Comparison of ENCODE assay signal across 13 cellular contexts in the genomic region with DNA sequence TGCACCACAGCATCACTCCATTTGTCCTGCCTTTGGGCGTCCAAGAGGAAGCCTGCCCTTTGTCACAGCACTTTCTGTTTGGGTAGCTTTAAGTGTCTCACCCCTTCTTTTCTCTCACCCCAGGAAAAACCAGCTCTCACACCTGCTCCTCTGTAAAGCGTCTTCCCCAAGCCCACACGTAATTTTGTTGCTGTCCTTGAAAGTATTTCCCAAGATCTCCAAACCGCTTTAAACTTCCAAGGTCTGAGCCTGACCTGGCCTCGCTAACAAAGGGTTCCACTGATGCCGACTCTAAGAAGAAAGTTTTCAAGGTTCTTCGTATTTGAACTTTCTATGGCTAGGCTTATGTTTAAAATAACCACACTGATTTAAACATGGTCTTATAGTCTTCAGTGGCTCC. TPM values are rescaled to one million over a fixed set of nuclear protein-coding genes. Genes with fewer than 3 reads are reported as not detected.
DNase-seq lines count a peak whose midpoint lies in the region; ATAC-seq, FAIRE-seq and TF ChIP-seq lines count a peak whose summit lies in the region.
"Had no signal": no experiment of that assay in that cellular context is flagged by ENCODE, and none has a peak within 500 bp of the region (broad histone marks: within the 10 kb centered on the region; RNA-seq: fewer than 3 reads in every experiment).

No MANE protein-coding gene starts in this region.

- no peak for TF ChIP-seq CTCF in C4-2B (conservative IDR thresholded peaks at IDR 0.05)
- no peak for TF ChIP-seq CTCF in Peyer's patch (IDR thresholded peaks at IDR 0.05)
- TF ChIP-seq CTCF in endodermal cell (conservative IDR thresholded peaks at IDR 0.05) = no peak
- no peak for TF ChIP-seq CTCF in pancreas (IDR thresholded peaks at IDR 0.05)

- H3K27me3 ChIP-seq in Peyer's patch = no peaks in the 10 kb centered on the region
- no peaks in the 10 kb centered on the region for H3K27me3 ChIP-seq in endodermal cell (ENCODE audit: control insufficient read depth, insufficient read depth, low read length, poor library complexity, severe bottlenecking)
- H3K27me3 ChIP-seq in pancreas = no peaks in the 10 kb centered on the region
- H3K27me3 ChIP-seq: cardiac muscle cell had no signal

- H3K9me3 Mint-ChIP-seq in endodermal cell = no peaks in the 10 kb centered on the region
- H3K9me3 Mint-ChIP-seq: naive thymus-derived CD4-positive, alpha-beta T cell had no signal

- ATAC-seq in pancreas (peak in 1 of 4 donors; percentile 0), GM19324 (IDR thresholded peaks at IDR 0.05; ENCODE audit: low FRiP score, unreplicated experiment) (no peak)
- ATAC-seq: esophagus mucosa had no signal

- no peak for TF ChIP-seq POLR2A in Peyer's patch (IDR thresholded peaks at IDR 0.05)

- H3K9me3 ChIP-seq in Peyer's patch (no peaks in the 10 kb centered on the region), endodermal cell (ENCODE audit: control insufficient read depth, low read length) (no peaks in the 10 kb centered on the region), pancreas (no peaks in the 10 kb centered on the region)

- peak overlapping the region; percentile 19 for H3K27ac Mint-ChIP-seq in endodermal cell

- DNase-seq in Peyer's patch = no peak
- no peak for DNase-seq in endodermal cell
- DNase-seq in pancreas = no peak
- no peak for DNase-seq in stimulated activated CD4-positive, alpha-beta T cell treated with anti-CD3 and anti-CD28 coated beads, Interleukin-4, amount 100 ng/mL, for 1 hour
- no peak for DNase-seq in Ammon's horn (ENCODE audit: low spot score)
- DNase-seq in NCI-H82 (lab: John Stamatoyannopoulos, UW) = no peak
- DNase-seq: KG1; naive thymus-derived CD4-positive, alpha-beta T cell had no signal

- WGBS in endodermal cell (ENCODE audit: insufficient coverage in 1 of 2, insufficient read length in 1 of 2), 2 experiments = 93 to 98% methylated on average over 7 of the region's 7 CpGs
- WGBS in pancreas, 2 donors = 44 to 50% methylated on average over 7 of the region's 7 CpGs

- H3K36me3 ChIP-seq in Peyer's patch (no peaks in the 10 kb centered on the region), endodermal cell (ENCODE audit: control insufficient read depth, insufficient read depth, low read length) (no peaks in the 10 kb centered on the region), pancreas (no peaks in the 10 kb centered on the region)
- H3K36me3 ChIP-seq: cardiac muscle cell had no signal

- no peaks in the 10 kb centered on the region for H3K36me3 Mint-ChIP-seq in endodermal cell (ENCODE audit: low read depth)

- no peak for FAIRE-seq in pancreas (lab: Jason Lieb, UNC)
- FAIRE-seq: G401.6 had no signal

- intact Hi-C loops in pancreas (cut with DNase I) = no loop called here

- H3K4me1 ChIP-seq in Peyer's patch (peaks cover 0 to 51% (median 10%) of the 10 kb centered on the region in 4 donors), endodermal cell (ENCODE audit: control insufficient read depth, insufficient read depth, low read length) (no peaks in the 10 kb centered on the region), pancreas (peaks cover 53 to 70% (median 56%) of the 10 kb centered on the region in 3 donors)

- H3K4me3 ChIP-seq in Peyer's patch (no peak overlapping the region), endodermal cell (ENCODE audit: low read length) (no peak overlapping the region), pancreas (peak overlapping the region in 1 of 4 donors; percentile 11)
- H3K4me3 ChIP-seq: cardiac muscle cell had no signal

- H3K4me3 Mint-ChIP-seq in endodermal cell = no peak overlapping the region

- H3K9ac ChIP-seq in endodermal cell (ENCODE audit: extremely low read depth, low read length, poor library complexity, severe bottlenecking) = no peak overlapping the region

- H3K27ac ChIP-seq in C4-2B = peak overlapping the region; percentile 96
- peak overlapping the region; percentile 18 to 90 (median 43) for H3K27ac ChIP-seq in Peyer's patch
- no peak overlapping the region for H3K27ac ChIP-seq in endodermal cell (ENCODE audit: low read depth, low read length)
- H3K27ac ChIP-seq in pancreas = peak overlapping the region in 3 of 4 donors; percentile 8 to 97 (median 95)
- H3K27ac ChIP-seq: cardiac muscle cell had no signal

- no peaks in the 10 kb centered on the region for H3K27me3 Mint-ChIP-seq in endodermal cell (ENCODE audit: insufficient read depth)
- H3K27me3 Mint-ChIP-seq: naive thymus-derived CD4-positive, alpha-beta T cell had no signal

- H3K4me1 Mint-ChIP-seq in endodermal cell = peaks cover 11% of the 10 kb centered on the region

RNA-seq across cellular contexts. Expression of a gene that starts 5.3 kb away (rescaled TPM):
- 100 to 1,000 TPM in 3 of 4 donors, 10 to 100 TPM in 1; 75.9 to 190 (median 121) TPM for total RNA-seq in Peyer's patch
- total RNA-seq in endodermal cell = 10 to 100 TPM; 24.1 to 26.0 TPM
- polyA plus RNA-seq in endodermal cell (2013, experiment 1 of 2) = 18.6 TPM
- 18.1 TPM for polyA plus RNA-seq in endodermal cell (2013, experiment 2 of 2)
- 100 to 1,000 TPM; 104 to 151 (median 132) TPM for total RNA-seq in pancreas
- polyA plus RNA-seq in pancreas = 10 to 100 TPM in 1 of 2 donors, 1 to 10 TPM in 1; 7.9 to 16.2 TPM
